9 cellular contexts compared by ENCODE assay signal in the genomic region with DNA sequence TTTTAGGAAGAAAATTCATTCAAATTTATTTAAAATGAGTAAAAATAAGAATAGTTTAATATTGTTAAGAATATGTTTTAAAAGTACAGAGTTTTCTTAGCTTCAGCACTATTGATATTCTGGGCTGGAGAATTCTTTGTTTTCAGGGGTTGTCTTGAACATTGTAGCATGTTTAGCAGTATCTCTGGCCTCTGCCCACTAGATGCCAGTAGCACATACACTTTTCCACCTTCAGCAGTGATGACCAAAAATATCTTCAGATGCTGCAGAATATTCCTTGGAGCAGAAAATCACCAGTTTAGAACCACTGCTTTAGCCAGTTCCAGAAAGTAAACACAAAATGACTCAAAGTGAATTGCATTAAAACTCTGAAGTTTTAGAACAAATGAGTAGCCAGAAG. TPM values are rescaled to one million over a fixed set of nuclear protein-coding genes. Genes with fewer than 3 reads are reported as not detected.
DNase-seq lines count a peak whose midpoint lies in the region; ATAC-seq, FAIRE-seq and TF ChIP-seq lines count a peak whose summit lies in the region.
"Had no signal": no experiment of that assay in that cellular context is flagged by ENCODE, and none has a peak within 500 bp of the region (broad histone marks: within the 10 kb centered on the region; RNA-seq: fewer than 3 reads in every experiment).

No MANE protein-coding gene starts in this region.

- H3K56ac ChIP-seq in IMR-90 (ENCODE audit: extremely low read depth, insufficient read depth, low read length) = no peak overlapping the region

- no peak overlapping the region for H4K91ac ChIP-seq in IMR-90 (ENCODE audit: insufficient read depth, low read depth, low read length)

- H4K20me1 ChIP-seq in IMR-90 (ENCODE audit: insufficient read depth, low read length) (no peaks in the 10 kb centered on the region), astrocyte (ENCODE audit: insufficient read depth, low read length) (no peaks in the 10 kb centered on the region)

- H2AK9ac ChIP-seq in IMR-90 (replicated peaks; ENCODE audit: low read depth, low read length, poor library complexity) = no peak overlapping the region

- no peaks in the 10 kb centered on the region for H3K79me2 ChIP-seq in astrocyte (ENCODE audit: insufficient read depth, low read length)

- H3K4me1 ChIP-seq in IMR-90 (ENCODE audit: control insufficient read depth, insufficient read depth, low read length) = no peaks in the 10 kb centered on the region
- H3K4me1 ChIP-seq in astrocyte (ENCODE audit: insufficient read depth, low read length) = no peaks in the 10 kb centered on the region
- H3K4me1 ChIP-seq in kidney (ENCODE audit: control insufficient read depth in 1 of 2, insufficient read depth in 1 of 2, low read depth in 1 of 2, low read length in 2 of 2) = no peaks in the 10 kb centered on the region
- no peaks in the 10 kb centered on the region for H3K4me1 ChIP-seq in CD8-positive, alpha-beta memory T cell (ENCODE audit: insufficient read depth, low read length)
- no peaks in the 10 kb centered on the region for H3K4me1 ChIP-seq in CD8-positive, alpha-beta T cell (ENCODE audit: insufficient read depth, low read length)

- DNase-seq in COLO829 (ENCODE audit: low spot score) (peak; percentile 15), IMR-90 (peak; percentile 37), astrocyte (ENCODE audit: low read depth) (peak; percentile 5), kidney (no peak), NCI-H2029 treated with DMSO at 0.1 percent for 48 hours (lab: John Stamatoyannopoulos, UW) (no peak)
- no peak for DNase-seq in CD8-positive, alpha-beta memory T cell
- DNase-seq in CD8-positive, alpha-beta T cell = no peak
- DNase-seq in activated naive CD8-positive, alpha-beta T cell treated with anti-CD3 and anti-CD28 coated beads for 36 hours = no peak

- no peaks in the 10 kb centered on the region for H3K27me3 Mint-ChIP-seq in astrocyte (ENCODE audit: low read depth, unreplicated experiment)
- peaks cover 0 to 1% of the 10 kb centered on the region in 2 donors for H3K27me3 Mint-ChIP-seq in CD8-positive, alpha-beta memory T cell
- H3K27me3 Mint-ChIP-seq in CD8-positive, alpha-beta T cell (ENCODE audit: low read depth) = no peaks in the 10 kb centered on the region
- H3K27me3 Mint-ChIP-seq in activated naive CD8-positive, alpha-beta T cell treated with anti-CD3 and anti-CD28 coated beads for 36 hours = no peaks in the 10 kb centered on the region
- H3K27me3 Mint-ChIP-seq: stimulated activated naive CD8-positive, alpha-beta T cell treated with anti-CD3 and anti-CD28 coated beads, Interleukin-15, Interleukin-2, amounts not matched to agents 100 ng/mL and 50 ng/mL, for 24 hours had no signal

- no peaks in the 10 kb centered on the region for H3K4me1 Mint-ChIP-seq in astrocyte (ENCODE audit: low read depth, unreplicated experiment)
- H3K4me1 Mint-ChIP-seq in CD8-positive, alpha-beta memory T cell = no peaks in the 10 kb centered on the region
- H3K4me1 Mint-ChIP-seq in CD8-positive, alpha-beta T cell (ENCODE audit: low read depth) = no peaks in the 10 kb centered on the region
- no peaks in the 10 kb centered on the region for H3K4me1 Mint-ChIP-seq in activated naive CD8-positive, alpha-beta T cell treated with anti-CD3 and anti-CD28 coated beads for 36 hours

- intact Hi-C loops in IMR-90 (cut with micrococcal nuclease) = loop anchor here (1.0 to 5.0 kb wide), 3 partner anchors 140 to 410 kb away; partner anchors contain the start of gene B3GAT2
- intact Hi-C loops in kidney (cut with DNase I) = no loop called here
- intact Hi-C loops in CD8-positive, alpha-beta T cell (cut with DNase I, micrococcal nuclease) = loop anchor here (1.0 kb wide), 1 partner anchor 139 kb away; no protein-coding TSS in a partner anchor

- H3K4me3 Mint-ChIP-seq in astrocyte (ENCODE audit: unreplicated experiment) = no peak overlapping the region
- H3K4me3 Mint-ChIP-seq in CD8-positive, alpha-beta memory T cell = no peak overlapping the region
- no peak overlapping the region for H3K4me3 Mint-ChIP-seq in CD8-positive, alpha-beta T cell
- H3K4me3 Mint-ChIP-seq in activated naive CD8-positive, alpha-beta T cell treated with anti-CD3 and anti-CD28 coated beads for 36 hours = no peak overlapping the region
- H3K4me3 Mint-ChIP-seq: stimulated activated naive CD8-positive, alpha-beta T cell treated with anti-CD3 and anti-CD28 coated beads, Interleukin-15, Interleukin-2, amounts not matched to agents 100 ng/mL and 50 ng/mL, for 24 hours had no signal

- peak; percentile 57 for ATAC-seq in IMR-90 (ENCODE audit: low read depth)
- ATAC-seq in CD8-positive, alpha-beta T cell = no peak

- CTCF ChIA-PET in IMR-90 (lab: Yijun Ruan, JAX) = interaction anchor here (1.1 to 1.2 kb wide), 2 partner anchors 9 to 19 kb away, joined by 4 to 6 read pairs; partner anchors contain the start of gene SDHAF4
- CTCF ChIA-PET in CD8-positive, alpha-beta memory T cell (lab: Charles Lee) = interaction anchor here (2.1 kb wide), 1 partner anchor 138 kb away, joined by 7 read pairs; no protein-coding TSS in a partner anchor
- CTCF ChIA-PET in CD8-positive, alpha-beta T cell (lab: Charles Lee) = interaction anchor here (0.6 to 4.5 kb wide), 6 partner anchors 121 to 150 kb away, joined by 3 to 21 read pairs (median 4); partner anchors contain the start of gene SMAP1

- H3K36me3 ChIP-seq in IMR-90 (ENCODE audit: control insufficient read depth, insufficient read depth, low read length) (no peaks in the 10 kb centered on the region), astrocyte (ENCODE audit: insufficient read depth, low read length) (no peaks in the 10 kb centered on the region), kidney (ENCODE audit: control insufficient read depth in 1 of 2, insufficient read depth in 2 of 2, low read length in 2 of 2) (no peaks in the 10 kb centered on the region)
- no peaks in the 10 kb centered on the region for H3K36me3 ChIP-seq in CD8-positive, alpha-beta memory T cell (ENCODE audit: insufficient read depth, low read length)
- H3K36me3 ChIP-seq in CD8-positive, alpha-beta T cell (ENCODE audit: insufficient read depth, low read length) = no peaks in the 10 kb centered on the region

- no peaks in the 10 kb centered on the region for H3K79me1 ChIP-seq in IMR-90 (ENCODE audit: low read depth in 1 of 2, low read length in 2 of 2)

- no peak overlapping the region for H3K4ac ChIP-seq in IMR-90 (ENCODE audit: low read depth, low read length)

- H3K27ac ChIP-seq in IMR-90 (ENCODE audit: insufficient read depth, low read length) (no peak overlapping the region), astrocyte (ENCODE audit: low read depth, low read length) (no peak overlapping the region), kidney (ENCODE audit: low read depth in 2 of 2, low read length in 2 of 2) (no peak overlapping the region)
- H3K27ac ChIP-seq in CD8-positive, alpha-beta memory T cell (ENCODE audit: low read depth, low read length) = no peak overlapping the region
- H3K27ac ChIP-seq in CD8-positive, alpha-beta T cell (ENCODE audit: low read depth, low read length) = no peak overlapping the region

- H3K9ac ChIP-seq in IMR-90 (ENCODE audit: low read depth, low read length) = no peak overlapping the region
- no peak overlapping the region for H3K9ac ChIP-seq in astrocyte (ENCODE audit: low read length)
- H3K9ac ChIP-seq in kidney (ENCODE audit: low read length in 2 of 2) = no peak overlapping the region

- no peak overlapping the region for H4K5ac ChIP-seq in IMR-90 (ENCODE audit: low read depth, low read length)

- H3K4me2 ChIP-seq in IMR-90 (ENCODE audit: low read depth, low read length) (no peak overlapping the region), astrocyte (ENCODE audit: low read length) (no peak overlapping the region)

- no peaks in the 10 kb centered on the region for H3K9me1 ChIP-seq in IMR-90 (ENCODE audit: insufficient read depth, low read length)

- H3K18ac ChIP-seq in IMR-90 (ENCODE audit: low read depth, low read length) = no peak overlapping the region

- TF ChIP-seq RAD21 in IMR-90 (IDR thresholded peaks at IDR 0.05; ENCODE audit: low read length) = peak; percentile 50

- H2BK5ac ChIP-seq in IMR-90 (ENCODE audit: low read depth, low read length, poor library complexity, severe bottlenecking) = no peak overlapping the region

- POLR2A ChIA-PET in IMR-90 (lab: Charles Lee; ENCODE audit: unreplicated experiment) = no interaction called here
- POLR2A ChIA-PET in CD8-positive, alpha-beta memory T cell (lab: Charles Lee) = no interaction called here
- POLR2A ChIA-PET in CD8-positive, alpha-beta T cell (lab: Charles Lee) = no interaction called here

- no peaks in the 10 kb centered on the region for H3K9me3 Mint-ChIP-seq in astrocyte (ENCODE audit: unreplicated experiment)
- no peaks in the 10 kb centered on the region for H3K9me3 Mint-ChIP-seq in CD8-positive, alpha-beta memory T cell
- H3K9me3 Mint-ChIP-seq in CD8-positive, alpha-beta T cell = no peaks in the 10 kb centered on the region
- H3K9me3 Mint-ChIP-seq in activated naive CD8-positive, alpha-beta T cell treated with anti-CD3 and anti-CD28 coated beads for 36 hours = no peaks in the 10 kb centered on the region
- H3K9me3 Mint-ChIP-seq: stimulated activated naive CD8-positive, alpha-beta T cell treated with anti-CD3 and anti-CD28 coated beads, Interleukin-15, Interleukin-2, amounts not matched to agents 100 ng/mL and 50 ng/mL, for 24 hours had no signal

- H2BK15ac ChIP-seq in IMR-90 (ENCODE audit: low read depth, low read length) = no peak overlapping the region

- H3K23ac ChIP-seq in IMR-90 (ENCODE audit: low read depth, low read length) = no peak overlapping the region

- no TSS peak for BruUV-seq in IMR-90 (replicated peaks; lab: Mats Ljungman, UMichigan)

- TF ChIP-seq CTCF in IMR-90 (conservative IDR thresholded peaks at IDR 0.05; ENCODE audit: low read depth, low read length) (peak; percentile 41), astrocyte (IDR thresholded peaks at IDR 0.05; ENCODE audit: insufficient read depth, low read depth, low read length) (peak; percentile 34), kidney (IDR thresholded peaks at IDR 0.05; ENCODE audit: borderline replicate concordance, extremely low read depth, insufficient read depth) (peak; percentile 20)
- TF ChIP-seq CTCF in CD8-positive, alpha-beta T cell (IDR thresholded peaks at IDR 0.05) = no peak

- H3K27me3 ChIP-seq in IMR-90 (ENCODE audit: control insufficient read depth, insufficient read depth, low read length) = no peaks in the 10 kb centered on the region
- H3K27me3 ChIP-seq in astrocyte (ENCODE audit: insufficient read depth, low read length) = no peaks in the 10 kb centered on the region
- no peaks in the 10 kb centered on the region for H3K27me3 ChIP-seq in CD8-positive, alpha-beta memory T cell (ENCODE audit: insufficient read depth, low read length, poor library complexity, severe bottlenecking)
- H3K27me3 ChIP-seq in CD8-positive, alpha-beta T cell (ENCODE audit: insufficient read depth, low read length) = no peaks in the 10 kb centered on the region

- H3K4me3 ChIP-seq in IMR-90 (ENCODE audit: insufficient read depth, low read depth, low read length) (no peak overlapping the region), astrocyte (ENCODE audit: insufficient read depth, low read depth, low read length) (no peak overlapping the region), kidney (ENCODE audit: low read length in 2 of 2) (no peak overlapping the region)
- H3K4me3 ChIP-seq in CD8-positive, alpha-beta memory T cell (ENCODE audit: low read length) = no peak overlapping the region
- H3K4me3 ChIP-seq in CD8-positive, alpha-beta T cell (ENCODE audit: low read depth, low read length) = no peak overlapping the region

- FAIRE-seq in astrocyte (lab: Jason Lieb, UNC) = no peak
- no peak for FAIRE-seq in kidney (lab: Jason Lieb, UNC)

- no peak overlapping the region for H3K14ac ChIP-seq in IMR-90 (replicated peaks; ENCODE audit: low read depth, low read length)

- H2AFZ ChIP-seq in IMR-90 (replicated peaks; ENCODE audit: low read length, poor library complexity) (no peak overlapping the region), astrocyte (ENCODE audit: low read depth, low read length) (no peak overlapping the region)

- H4K8ac ChIP-seq in IMR-90 (ENCODE audit: low read depth in 2 of 2, low read length in 2 of 2) = no peak overlapping the region

- no peak overlapping the region for H2AK5ac ChIP-seq in IMR-90 (ENCODE audit: low read depth, low read length)

- H3K9me3 ChIP-seq in IMR-90 (ENCODE audit: control insufficient read depth, insufficient read depth, low read length) (no peaks in the 10 kb centered on the region), astrocyte (ENCODE audit: insufficient read depth, low read depth, low read length) (no peaks in the 10 kb centered on the region), kidney (ENCODE audit: control insufficient read depth in 1 of 2, low read length in 2 of 2) (no peaks in the 10 kb centered on the region)
- no peaks in the 10 kb centered on the region for H3K9me3 ChIP-seq in CD8-positive, alpha-beta memory T cell (ENCODE audit: low read length)
- no peaks in the 10 kb centered on the region for H3K9me3 ChIP-seq in CD8-positive, alpha-beta T cell (ENCODE audit: low read length)

- in situ Hi-C loops in IMR-90 (cut with MboI; ENCODE audit: low sequenced_read_pairs) = no loop called here

- dilution Hi-C loops in IMR-90 (cut with HindIII; ENCODE audit: low sequenced_read_pairs, unreplicated experiment) = no loop called here

- no peak for TF ChIP-seq POLR2A in IMR-90 (IDR thresholded peaks at IDR 0.05; ENCODE audit: low read depth, low read length)

- H3K36me3 Mint-ChIP-seq in astrocyte (ENCODE audit: low read depth, unreplicated experiment) = no peaks in the 10 kb centered on the region
- H3K36me3 Mint-ChIP-seq in CD8-positive, alpha-beta memory T cell = no peaks in the 10 kb centered on the region
- no peaks in the 10 kb centered on the region for H3K36me3 Mint-ChIP-seq in CD8-positive, alpha-beta T cell
- H3K36me3 Mint-ChIP-seq in activated naive CD8-positive, alpha-beta T cell treated with anti-CD3 and anti-CD28 coated beads for 36 hours = no peaks in the 10 kb centered on the region

- H2BK120ac ChIP-seq in IMR-90 (ENCODE audit: low read depth, low read length) = no peak overlapping the region

- H3K27ac Mint-ChIP-seq in astrocyte (ENCODE audit: unreplicated experiment) = no peak overlapping the region
- no peak overlapping the region for H3K27ac Mint-ChIP-seq in CD8-positive, alpha-beta memory T cell
- no peak overlapping the region for H3K27ac Mint-ChIP-seq in CD8-positive, alpha-beta T cell
- no peak overlapping the region for H3K27ac Mint-ChIP-seq in activated naive CD8-positive, alpha-beta T cell treated with anti-CD3 and anti-CD28 coated beads for 36 hours
- H3K27ac Mint-ChIP-seq: stimulated activated naive CD8-positive, alpha-beta T cell treated with anti-CD3 and anti-CD28 coated beads, Interleukin-15, Interleukin-2, amounts not matched to agents 100 ng/mL and 50 ng/mL, for 24 hours had no signal

- no peak overlapping the region for H2BK20ac ChIP-seq in IMR-90 (ENCODE audit: low read depth, low read length)

RNA-seq across cellular contexts. Expression of gene SDHAF4, which starts 19.4 kb away (rescaled TPM):
- total RNA-seq in IMR-90 (2012; rRNA removed) (1.6 and 2.5 TPM in 2 replicates), astrocyte (7.4 and 8.3 TPM in 2 replicates), kidney (14.5 TPM)
- polyA plus RNA-seq in IMR-90 (2012; rRNA removed) (3.7 and 4.4 TPM in 2 replicates), kidney (ENCODE audit: insufficient read depth, low read depth, low replicate concordance) (25.6 TPM)
- 1.4 and 1.5 TPM in 2 replicates for polyA plus RNA-seq in IMR-90 (2012; cell fraction: cytosol; rRNA removed)
- polyA plus RNA-seq in IMR-90 (2012; cell fraction: nucleus; rRNA removed; ENCODE audit: low replicate concordance) = 0.66 and 2.3 TPM in 2 replicates
- total RNA-seq in CD8-positive, alpha-beta memory T cell = 10 to 100 TPM; 10.1 to 10.9 TPM
- polyA plus RNA-seq in CD8-positive, alpha-beta memory T cell = 7.9 TPM
- 1 to 10 TPM; 1.4 to 1.7 TPM for total RNA-seq in CD8-positive, alpha-beta T cell
- 10 to 100 TPM; 10.2 to 13.1 TPM for total RNA-seq in activated naive CD8-positive, alpha-beta T cell treated with anti-CD3 and anti-CD28 coated beads for 36 hours

Comparison
In these comparisons a context has a peak if more than half of its experiments do, and no peak if none do; other contexts are left out.
1. DNase-seq: peak in COLO829 (single experiment), IMR-90 (single experiment) and astrocyte (single experiment); none in kidney (single experiment), NCI-H2029 treated with DMSO at 0.1 percent for 48 hours (single experiment), CD8-positive, alpha-beta memory T cell (0 of 5), CD8-positive, alpha-beta T cell (0 of 7) and activated naive CD8-positive, alpha-beta T cell treated with anti-CD3 and anti-CD28 coated beads for 36 hours (single experiment).